9 cellular contexts compared by ENCODE assay signal in the genomic region with DNA sequence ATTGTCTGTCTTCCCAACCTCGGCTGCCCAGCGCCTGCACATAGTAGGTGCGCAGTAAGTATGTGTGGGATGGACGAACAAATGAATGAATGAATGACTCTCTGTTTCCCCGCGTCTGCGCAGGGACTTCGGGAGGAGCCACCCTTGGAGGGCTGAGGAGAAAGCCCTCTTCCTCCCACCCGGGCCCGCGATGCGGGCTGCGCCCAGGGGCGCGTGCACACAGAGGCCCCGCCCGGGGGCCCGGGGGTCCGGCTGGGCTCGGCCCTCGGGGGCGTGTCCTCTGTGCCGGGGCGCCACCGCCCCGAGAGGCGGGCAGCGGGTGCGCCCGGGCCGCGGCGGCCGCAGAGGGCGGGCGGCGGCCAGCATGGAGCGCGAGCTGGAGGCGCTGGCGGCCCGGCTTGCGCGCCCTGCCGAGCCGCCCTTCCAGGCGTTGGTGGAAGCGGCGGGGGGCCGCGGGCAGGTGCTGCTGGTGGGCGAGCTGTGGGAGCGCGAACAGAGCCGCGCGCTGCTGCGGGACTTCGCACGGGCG. TPM values are rescaled to one million over a fixed set of nuclear protein-coding genes. Genes with fewer than 3 reads are reported as not detected.
A peak's percentile ranks its signal among the peaks of the same experiment; 100 is the strongest.
DNase-seq lines count a peak whose midpoint lies in the region; ATAC-seq and TF ChIP-seq lines count a peak whose summit lies in the region.
"Had no signal": no experiment of that assay in that cellular context is flagged by ENCODE, and none has a peak within 500 bp of the region (broad histone marks: within the 10 kb centered on the region; RNA-seq: fewer than 3 reads in every experiment).

A gene (plus strand): TSS at position 322 of the 529 bp plus-strand sequence. CDS start 43 bp downstream, at position 365.

- H3K27ac Mint-ChIP-seq in brain (peak within 1 kb of the TSS in 4 of 5 experiments; percentile 13 to 90 (median 50)), naive B cell (no peak within 1 kb of the TSS)

- peaks cover 44% of the 10 kb centered on the region for H3K27me3 ChIP-seq in BJ (ENCODE audit: control insufficient read depth, insufficient read depth, low read length)

- H3K27me3 Mint-ChIP-seq in brain (peaks cover 33% of the 10 kb centered on the region), naive B cell (peaks cover 46 to 71% (median 55%) of the 10 kb centered on the region in 3 donors)

- peaks cover 33% of the 10 kb centered on the region for H3K4me1 Mint-ChIP-seq in brain
- peaks cover 10 to 32% (median 21%) of the 10 kb centered on the region in 3 donors for H3K4me1 Mint-ChIP-seq in naive B cell

- ATAC-seq in naive B cell (ENCODE audit: low read depth in 2 of 2): peak; percentile 11 to 29
- no peak for ATAC-seq in GM21737 (IDR thresholded peaks at IDR 0.05; ENCODE audit: unreplicated experiment)
- ATAC-seq in HG03342 (IDR thresholded peaks at IDR 0.05; ENCODE audit: unreplicated experiment): no peak

- TF ChIP-seq CTCF in BJ (IDR thresholded peaks at IDR 0.05; ENCODE audit: insufficient read depth, low read depth, low read length) (no peak), brain (conservative IDR thresholded peaks at IDR 0.05) (no peak)

- CTCF ChIA-PET in BJ (lab: Yijun Ruan, JAX) (interaction anchor here (1.1 to 2.4 kb wide), 2 partner anchors 13 to 16 kb away, joined by 3 to 8 read pairs; no protein-coding TSS in a partner anchor), HEK293T (lab: Yijun Ruan, JAX) (no interaction called here)

- peaks cover 0 to 7% (median 0%) of the 10 kb centered on the region in 5 experiments for H3K9me3 Mint-ChIP-seq in brain
- no peaks in the 10 kb centered on the region for H3K9me3 Mint-ChIP-seq in naive B cell

- H3K4me3 ChIP-seq in BJ (ENCODE audit: low read depth, low read length): peak within 1 kb of the TSS; percentile 13

- POLR2A ChIA-PET in BJ (lab: Charles Lee): no interaction called here
- POLR2A ChIA-PET in HEK293T (lab: Yijun Ruan, JAX): no interaction called here

- no peak for DNase-seq in BJ (ENCODE audit: low read depth)
- peak; percentile 52 for DNase-seq in HEK293T (ENCODE audit: extremely low spot score)
- no peak for DNase-seq in naive B cell
- DNase-seq in H4 (ENCODE audit: low spot score): no peak
- DNase-seq in dedifferentiated amniotic fluid mesenchymal stem cell (ENCODE audit: extremely low spot score): no peak

- H3K4me3 Mint-ChIP-seq in brain: peak within 1 kb of the TSS; percentile 82 to 94 (median 88)
- peak within 1 kb of the TSS; percentile 46 to 85 (median 70) for H3K4me3 Mint-ChIP-seq in naive B cell

- H3K36me3 Mint-ChIP-seq in brain (peaks cover 19% of the 10 kb centered on the region), naive B cell (no peaks in the 10 kb centered on the region)

- H3K36me3 ChIP-seq in BJ (ENCODE audit: control insufficient read depth, insufficient read depth, low read length): no peaks in the 10 kb centered on the region

TF ChIP-seq in HEK293T, 16 proteins besides CTCF, POLR2A, EP300 and RAD21:
- TF ChIP-seq SP1 (IDR thresholded peaks at IDR 0.05): no peak
- TF ChIP-seq ZNF384 (IDR thresholded peaks at IDR 0.05): no peak
- no peak for TF ChIP-seq L3MBTL2 (conservative IDR thresholded peaks at IDR 0.05)

RNA-seq across cellular contexts. Expression of the gene that starts here (rescaled TPM):
- polyA plus RNA-seq in BJ (2011; rRNA removed): 0.11 and 0.17 TPM in 2 replicates
- polyA minus RNA-seq in BJ (2011; rRNA and poly(A)+ RNA removed): 0.71 TPM in 1 of 2 replicates, not detected in the other
- polyA plus RNA-seq in brain (ENCODE audit: insufficient read depth, low read depth, low replicate concordance): 14.1 TPM
- polyA plus RNA-seq in naive B cell (ENCODE audit: low read depth in 6 of 6): not detected
- total RNA-seq in H4 (2014; rRNA removed; shearing (Covaris generic)): 0.75 and 1.4 TPM in 2 replicates
- total RNA-seq: bronchial epithelial cell had no signal

Comparison
In these comparisons a context has a peak if more than half of its experiments do, and no peak if none do; other contexts are left out.
1. RNA of the gene that starts here (polyA plus RNA-seq): 14.1 TPM in brain (single experiment); 0.11 to 0.17 TPM in BJ and not detected in naive B cell; every median in the first group is over 10 times any median in the second.
2. Peak in ATAC-seq in naive B cell; RNA of the gene not detected or under 1 TPM.
3. H3K27ac Mint-ChIP-seq: peak in brain (4 of 5); none in naive B cell (0 of 6).